ENCODE assay signal across 24 cellular contexts in the genomic region with DNA sequence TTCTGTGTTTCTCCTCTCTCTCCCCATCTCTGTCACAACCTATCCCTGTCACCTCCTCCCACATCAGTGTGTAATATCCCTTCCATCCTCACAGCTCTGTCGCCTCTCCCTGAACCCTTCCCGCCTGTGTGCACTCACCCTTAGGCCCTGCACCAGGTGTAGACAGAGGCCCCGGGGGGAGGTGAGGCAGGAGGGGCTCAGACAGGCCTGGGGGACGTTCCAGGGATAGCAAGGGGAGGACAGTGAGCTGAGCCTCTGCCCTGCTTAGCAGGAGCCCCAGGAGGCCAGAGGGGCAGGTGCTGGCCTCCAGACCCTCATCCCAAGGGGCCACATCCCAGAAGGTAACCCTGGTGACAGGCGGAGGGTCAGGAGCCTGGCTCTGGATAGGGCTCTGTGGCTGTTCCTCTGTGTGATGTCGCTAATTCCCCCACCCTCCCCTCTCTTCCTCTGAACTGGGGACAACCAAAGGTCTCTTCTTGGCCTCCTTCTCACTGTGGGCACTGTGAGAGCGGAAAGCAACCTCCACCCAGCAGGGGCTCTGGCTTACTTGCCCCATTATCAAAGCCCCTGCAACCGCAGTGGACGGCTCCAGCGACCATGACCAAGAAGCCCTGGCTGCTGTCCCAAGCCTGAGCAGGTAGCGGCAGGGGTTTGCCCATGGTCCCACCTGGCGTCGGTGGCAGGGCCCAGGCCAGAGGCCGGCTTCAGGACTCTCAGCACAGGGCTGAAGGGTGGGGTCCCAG. TPM values are rescaled to one million over a fixed set of nuclear protein-coding genes. Genes with fewer than 3 reads are reported as not detected.
A peak's percentile ranks its signal among the peaks of the same experiment; 100 is the strongest.
DNase-seq lines count a peak whose midpoint lies in the region; ATAC-seq and TF ChIP-seq lines count a peak whose summit lies in the region.
"Had no signal": no experiment of that assay in that cellular context is flagged by ENCODE, and none has a peak within 500 bp of the region (broad histone marks: within the 10 kb centered on the region; RNA-seq: fewer than 3 reads in every experiment).

No MANE protein-coding gene starts in this region.

- TF ChIP-seq CTCF in ascending aorta (IDR thresholded peaks at IDR 0.05): no peak

- no peaks in the 10 kb centered on the region for H3K9me3 ChIP-seq in ascending aorta
- H3K9me3 ChIP-seq: prostate gland, SK-N-SH, thoracic aorta, uterus had no signal

- no peaks in the 10 kb centered on the region for H3K4me1 ChIP-seq in ascending aorta
- H3K4me1 ChIP-seq: prostate gland, uterus had no signal

- no peaks in the 10 kb centered on the region for H3K36me3 ChIP-seq in ascending aorta
- H3K36me3 ChIP-seq: prostate gland, thoracic aorta, uterus had no signal

- no peak overlapping the region for H3K4me3 ChIP-seq in ascending aorta
- H3K4me3 ChIP-seq: dorsolateral prefrontal cortex, K562, prostate gland, thoracic aorta, uterus had no signal

- no peak overlapping the region for H3K27ac ChIP-seq in ascending aorta
- H3K27ac ChIP-seq: dorsolateral prefrontal cortex, prostate gland, RWPE1, thoracic aorta, uterus had no signal

- H3K27me3 ChIP-seq in ascending aorta: no peaks in the 10 kb centered on the region
- H3K27me3 ChIP-seq: dorsolateral prefrontal cortex, uterus had no signal

- DNase-seq in DMS79 treated with DMSO at 0.1 percent for 48 hours (lab: John Stamatoyannopoulos, UW): peak; percentile 35
- DNase-seq in NCI-H69 (lab: John Stamatoyannopoulos, UW): peak; percentile 44
- DNase-seq in iPS-NIHi11 (ENCODE audit: low spot score): peak; percentile 2
- peak; percentile 62 for DNase-seq in posterior vena cava (ENCODE audit: low spot score)
- DNase-seq in stimulated activated CD8-positive, alpha-beta memory T cell treated with anti-CD3 and anti-CD28 coated beads, Interleukin-4, amount 100 ng/mL, for 48 hours: no peak
- DNase-seq in ascending aorta (ENCODE audit: low spot score in 2 of 2): no peak
- DNase-seq: activated CD4-positive, alpha-beta T cell treated with anti-CD3 and anti-CD28 coated beads, Interleukin-2, amount 10 ng/mL, durations not matched to agents 24 days and 14 days; activated gamma-delta T cell treated with Interleukin-2 at 50 U/mL for 16 hours; activated T-cell treated with anti-CD3 and anti-CD28 coated beads, Interleukin-2, amount 50 U/mL, for 4 hours; NCI-H1105 treated with DMSO at 0.1 percent for 48 hours; NCI-H2081 treated with DMSO at 0.1 percent for 48 hours; SK-N-SH; stimulated activated CD4-positive, alpha-beta T cell treated with anti-CD3 and anti-CD28 coated beads, Interleukin-15, amount 100 ng/mL, for 24 hours; uterus had no signal

- intact Hi-C loops in posterior vena cava (cut with DNase I) (loop anchor here in 1 of 2 donors (5.0 kb wide), 1 partner anchor 153 kb away; a partner anchor contains a TSS), ascending aorta (cut with DNase I) (no loop called here)

- no peak for ATAC-seq in GM19324 (IDR thresholded peaks at IDR 0.05; ENCODE audit: low FRiP score, unreplicated experiment)
- ATAC-seq: activated T-cell treated with anti-CD3 and anti-CD28 coated beads, Interleukin-2, amount 50 U/mL, for 4 hours; K562 had no signal

RNA-seq across cellular contexts. Expression of a gene that starts 35.7 kb away (rescaled TPM):
- not detected for total RNA-seq in posterior vena cava
- total RNA-seq in ascending aorta: not detected
- total RNA-seq: activated CD4-positive, alpha-beta T cell treated with anti-CD3 and anti-CD28 coated beads, Interleukin-2, amount 10 ng/mL, durations not matched to agents 24 days and 14 days; activated T-cell treated with anti-CD3 and anti-CD28 coated beads, Interleukin-2, amount 50 U/mL, for 4 hours; lung microvascular endothelial cell; NCI-H460; OCI-LY7; T-helper 2 cell treated with Interferon-gamma antibody and Interleukin-4, amounts not matched to agents 100 ng/mL and 5 ng/mL, for 36 hours; thoracic aorta had no signal

RNA-seq across cellular contexts. Expression of a gene that starts 48.6 kb away (rescaled TPM):
- total RNA-seq in posterior vena cava (10 to 100 TPM; 14.5 to 23.1 TPM), ascending aorta (11.8 TPM)
- total RNA-seq: OCI-LY7 had no signal

Comparison
In these comparisons a context has a peak if more than half of its experiments do, and no peak if none do; other contexts are left out.
1. DNase-seq: peak in DMS79 treated with DMSO at 0.1 percent for 48 hours (single experiment), NCI-H69 (single experiment), iPS-NIHi11 (single experiment) and posterior vena cava (single experiment); none in stimulated activated CD8-positive, alpha-beta memory T cell treated with anti-CD3 and anti-CD28 coated beads, Interleukin-4, amount 100 ng/mL, for 48 hours (single experiment) and ascending aorta (0 of 2).